8 cellular contexts compared by ENCODE assay signal in the genomic region with DNA sequence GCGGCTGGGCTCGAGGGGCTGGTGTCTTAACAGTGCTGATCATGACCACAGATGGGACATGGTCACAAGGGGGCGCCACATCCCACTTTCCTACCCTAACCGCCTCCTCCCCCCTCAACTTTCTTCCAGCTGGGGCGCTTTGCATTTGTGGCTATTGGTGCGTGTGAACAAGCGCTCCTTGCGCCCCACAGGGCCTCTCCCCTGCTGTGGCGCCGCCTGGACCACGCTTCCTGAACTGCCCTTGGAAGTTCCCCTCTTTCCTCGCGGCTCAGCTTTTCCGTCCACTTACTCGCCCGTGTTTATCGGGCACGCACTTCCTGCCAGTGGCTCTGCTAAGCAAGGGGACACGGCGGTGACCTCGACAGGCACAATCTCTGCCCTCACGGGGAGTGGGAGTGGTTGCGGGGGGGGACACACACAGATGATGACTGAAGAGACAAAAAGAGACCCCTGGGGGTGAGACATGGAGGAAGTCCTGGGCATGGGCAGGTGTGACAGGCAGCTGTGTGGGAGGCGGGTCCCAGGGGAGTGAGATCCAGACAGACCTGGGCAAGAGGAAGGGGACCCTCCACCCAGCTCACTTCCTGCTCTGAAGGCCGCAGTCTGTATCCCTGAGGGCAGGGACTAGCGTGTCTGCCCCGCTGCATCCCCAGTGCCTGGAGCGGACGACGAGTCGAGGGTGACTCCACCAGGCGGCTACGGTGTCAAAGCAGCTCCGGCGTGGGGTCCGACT. TPM values are rescaled to one million over a fixed set of nuclear protein-coding genes. Genes with fewer than 3 reads are reported as not detected.
A peak's percentile ranks its signal among the peaks of the same experiment; 100 is the strongest.
DNase-seq lines count a peak whose midpoint lies in the region; ATAC-seq and TF ChIP-seq lines count a peak whose summit lies in the region.

No MANE protein-coding gene starts in this region.

- ATAC-seq in GM19035 (IDR thresholded peaks at IDR 0.05; ENCODE audit: unreplicated experiment) (peak; percentile 63), HG03565 (IDR thresholded peaks at IDR 0.05; ENCODE audit: unreplicated experiment) (peak; percentile 55)
- ATAC-seq in activated T-cell treated with anti-CD3 and anti-CD28 coated beads, Interleukin-2, amount 50 U/mL, for 72 hours (replicated peaks in 1 of 2), result peak; percentile 75 to 76

- H3K9me3 Mint-ChIP-seq in activated T-cell treated with anti-CD3 and anti-CD28 coated beads, Interleukin-2, amount 50 U/mL, for 72 hours, result no peaks in the 10 kb centered on the region
- no peaks in the 10 kb centered on the region for H3K9me3 Mint-ChIP-seq in nephron progenitor cell

- H3K4me3 ChIP-seq in AG10803 (ENCODE audit: low read length), result peak overlapping the region; percentile 61
- H3K4me3 ChIP-seq in fibroblast of pulmonary artery (replicated peaks; ENCODE audit: low read depth, low read length), result peak overlapping the region; percentile 54

- H3K27ac Mint-ChIP-seq in activated T-cell treated with anti-CD3 and anti-CD28 coated beads, Interleukin-2, amount 50 U/mL, for 72 hours, result no peak overlapping the region
- peak overlapping the region; percentile 25 for H3K27ac Mint-ChIP-seq in nephron progenitor cell

- H3K36me3 Mint-ChIP-seq in activated T-cell treated with anti-CD3 and anti-CD28 coated beads, Interleukin-2, amount 50 U/mL, for 72 hours (ENCODE audit: insufficient read depth in 2 of 2), result no peaks in the 10 kb centered on the region
- H3K36me3 Mint-ChIP-seq in nephron progenitor cell (ENCODE audit: low read depth), result no peaks in the 10 kb centered on the region

- DNase-seq in AG10803 (ENCODE audit: low read depth), result peak; percentile 82
- peak; percentile 79 for DNase-seq in OCI-M1 (lab: John Stamatoyannopoulos, UW)
- DNase-seq in activated T-cell treated with anti-CD3 and anti-CD28 coated beads, Interleukin-2, amount 50 U/mL, for 72 hours, result peak; percentile 76 to 79
- DNase-seq in fibroblast of pulmonary artery (ENCODE audit: low read depth), result peak; percentile 87
- DNase-seq in nephron progenitor cell, result peak; percentile 86
- peak; percentile 64 for DNase-seq in stimulated activated naive CD4-positive, alpha-beta T cell treated with Interleukin-2 at 50 U/mL for 16 hours (lab: John Stamatoyannopoulos, UW)

- H3K27me3 Mint-ChIP-seq in activated T-cell treated with anti-CD3 and anti-CD28 coated beads, Interleukin-2, amount 50 U/mL, for 72 hours (ENCODE audit: low read depth), result peaks cover 22% of the 10 kb centered on the region
- peaks cover 25% of the 10 kb centered on the region for H3K27me3 Mint-ChIP-seq in nephron progenitor cell (ENCODE audit: low read depth, poor library complexity)

- TF ChIP-seq CTCF in AG10803 (conservative IDR thresholded peaks at IDR 0.05; ENCODE audit: low read length) (peak; percentile 65), fibroblast of pulmonary artery (IDR thresholded peaks at IDR 0.05; ENCODE audit: low read length, missing control alignments) (peak; percentile 58), nephron progenitor cell (IDR thresholded peaks at IDR 0.05) (peak; percentile 37)

- peaks cover 13% of the 10 kb centered on the region for H3K4me1 Mint-ChIP-seq in activated T-cell treated with anti-CD3 and anti-CD28 coated beads, Interleukin-2, amount 50 U/mL, for 72 hours (ENCODE audit: low read depth)
- peaks cover 25% of the 10 kb centered on the region for H3K4me1 Mint-ChIP-seq in nephron progenitor cell

- H3K4me3 Mint-ChIP-seq in activated T-cell treated with anti-CD3 and anti-CD28 coated beads, Interleukin-2, amount 50 U/mL, for 72 hours, result peak overlapping the region; percentile 79 to 81
- peak overlapping the region; percentile 84 for H3K4me3 Mint-ChIP-seq in nephron progenitor cell

RNA-seq across cellular contexts. Expression of a gene that starts 40.3 kb away (rescaled TPM):
- 10 to 100 TPM; 38.3 to 45.9 TPM for total RNA-seq in activated T-cell treated with anti-CD3 and anti-CD28 coated beads, Interleukin-2, amount 50 U/mL, for 72 hours

Comparison
In these comparisons a context has a peak if more than half of its experiments do, and no peak if none do; other contexts are left out.
1. Peak in every context shown above with its lines: DNase-seq, ATAC-seq and H3K4me3 ChIP-seq.